Comparison of ENCODE assay signal across 9 cellular contexts in the genomic region with DNA sequence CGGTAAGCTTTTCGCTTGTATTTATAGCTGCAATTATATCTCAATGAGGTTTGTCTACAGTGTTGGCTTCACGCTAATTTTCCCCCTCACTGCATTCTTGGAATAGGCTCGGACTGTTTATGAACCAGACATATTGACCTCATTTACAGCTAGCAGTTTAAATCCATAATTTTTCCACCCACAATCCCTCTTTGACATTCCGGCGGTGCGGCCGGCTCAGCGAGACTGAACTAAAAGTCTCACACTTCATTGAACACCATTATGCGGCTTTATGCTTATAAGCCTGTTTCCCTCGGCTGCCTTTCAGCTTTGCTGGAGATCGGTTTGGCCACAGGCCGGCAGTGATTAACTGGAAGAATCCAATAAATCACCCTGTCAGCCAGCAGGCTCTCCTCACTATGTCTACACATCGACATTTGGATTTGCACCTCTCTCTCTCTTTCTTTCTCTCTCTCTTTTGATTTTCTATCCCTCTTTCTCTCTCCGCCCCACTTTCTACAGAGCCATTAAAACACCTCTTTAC.
DNase-seq lines count a peak whose midpoint lies in the region; ATAC-seq, FAIRE-seq and TF ChIP-seq lines count a peak whose summit lies in the region.
"Had no signal": no experiment of that assay in that cellular context is flagged by ENCODE, and none has a peak within 500 bp of the region (broad histone marks: within the 10 kb centered on the region; RNA-seq: fewer than 3 reads in every experiment).

No MANE protein-coding gene starts in this region.

- intact Hi-C loops in kidney (cut with DNase I), result no loop called here
- intact Hi-C loops in activated CD4-positive, alpha-beta T cell treated with anti-CD3 and anti-CD28 coated beads, Interleukin-2, amount 10 ng/mL, durations not matched to agents 24 days and 14 days (cut with micrococcal nuclease), result no loop called here

- H3K9me3 Mint-ChIP-seq in activated CD4-positive, alpha-beta T cell treated with anti-CD3 and anti-CD28 coated beads, Interleukin-2, amount 10 ng/mL, durations not matched to agents 24 days and 14 days, result no peaks in the 10 kb centered on the region
- peaks cover 4% of the 10 kb centered on the region for H3K9me3 Mint-ChIP-seq in activated T-helper 17 cell treated with anti-CD3 and anti-CD28 coated beads, Interleukin-2, amount 50 U/mL, for 72 hours
- H3K9me3 Mint-ChIP-seq: activated T-helper 2 cell treated with anti-CD3 and anti-CD28 coated beads, Interferon-gamma antibody, Interleukin-2, Interleukin-4, amounts not matched to agents 10 μg/mL and 5 μg/mL and 100 μg/mL, durations not matched to agents 14 hours and 24 hours and 36 hours had no signal

- no peak overlapping the region for H3K27ac ChIP-seq in RWPE1
- no peak overlapping the region for H3K27ac ChIP-seq in kidney (ENCODE audit: low read depth in 2 of 2, low read length in 2 of 2)
- H3K27ac ChIP-seq: lower lobe of right lung had no signal

- CTCF ChIA-PET in RWPE1 (lab: Yijun Ruan, JAX), result no interaction called here

- ATAC-seq in activated T-helper 17 cell treated with anti-CD3 and anti-CD28 coated beads, Interleukin-2, amount 50 U/mL, for 72 hours (replicated peaks), result no peak
- ATAC-seq in HG03354 (IDR thresholded peaks at IDR 0.05; ENCODE audit: poor library complexity, severe bottlenecking, unreplicated experiment), result no peak

- peaks cover 0 to 6% of the 10 kb centered on the region in 2 donors for H3K4me1 ChIP-seq in kidney (ENCODE audit: control insufficient read depth in 1 of 2, insufficient read depth in 1 of 2, low read depth in 1 of 2, low read length in 2 of 2)

- no peaks in the 10 kb centered on the region for H3K4me1 Mint-ChIP-seq in activated CD4-positive, alpha-beta T cell treated with anti-CD3 and anti-CD28 coated beads, Interleukin-2, amount 10 ng/mL, durations not matched to agents 24 days and 14 days
- no peaks in the 10 kb centered on the region for H3K4me1 Mint-ChIP-seq in activated T-helper 17 cell treated with anti-CD3 and anti-CD28 coated beads, Interleukin-2, amount 50 U/mL, for 72 hours

- no peak overlapping the region for H3K9ac ChIP-seq in kidney (ENCODE audit: low read length in 2 of 2)

- no peaks in the 10 kb centered on the region for H3K36me3 Mint-ChIP-seq in activated CD4-positive, alpha-beta T cell treated with anti-CD3 and anti-CD28 coated beads, Interleukin-2, amount 10 ng/mL, durations not matched to agents 24 days and 14 days (ENCODE audit: low read depth)
- no peaks in the 10 kb centered on the region for H3K36me3 Mint-ChIP-seq in activated T-helper 17 cell treated with anti-CD3 and anti-CD28 coated beads, Interleukin-2, amount 50 U/mL, for 72 hours (ENCODE audit: low read depth)

- DNase-seq in M059J (ENCODE audit: low read depth) (peak; percentile 99), RWPE1 (ENCODE audit: low spot score) (peak; percentile 42), kidney (peak; percentile 74), urothelium cell line (ENCODE audit: low spot score) (peak; percentile 48)
- DNase-seq in activated CD4-positive, alpha-beta T cell treated with anti-CD3 and anti-CD28 coated beads, Interleukin-2, amount 10 ng/mL, durations not matched to agents 24 days and 14 days, result no peak

- POLR2A ChIA-PET in RWPE1 (lab: Yijun Ruan, JAX; ENCODE audit: low non-redundant PET), result no interaction called here

- no peak for TF ChIP-seq CTCF in RWPE1 (conservative IDR thresholded peaks at IDR 0.05; ENCODE audit: low read depth)
- no peak for TF ChIP-seq CTCF in kidney (IDR thresholded peaks at IDR 0.05; ENCODE audit: borderline replicate concordance, extremely low read depth, insufficient read depth)

- no peak overlapping the region for H3K4me3 Mint-ChIP-seq in activated CD4-positive, alpha-beta T cell treated with anti-CD3 and anti-CD28 coated beads, Interleukin-2, amount 10 ng/mL, durations not matched to agents 24 days and 14 days
- H3K4me3 Mint-ChIP-seq in activated T-helper 17 cell treated with anti-CD3 and anti-CD28 coated beads, Interleukin-2, amount 50 U/mL, for 72 hours, result no peak overlapping the region

- no peaks in the 10 kb centered on the region for H3K27me3 Mint-ChIP-seq in activated CD4-positive, alpha-beta T cell treated with anti-CD3 and anti-CD28 coated beads, Interleukin-2, amount 10 ng/mL, durations not matched to agents 24 days and 14 days
- H3K27me3 Mint-ChIP-seq in activated T-helper 17 cell treated with anti-CD3 and anti-CD28 coated beads, Interleukin-2, amount 50 U/mL, for 72 hours, result peaks cover 13% of the 10 kb centered on the region

- no peak overlapping the region for H3K27ac Mint-ChIP-seq in activated CD4-positive, alpha-beta T cell treated with anti-CD3 and anti-CD28 coated beads, Interleukin-2, amount 10 ng/mL, durations not matched to agents 24 days and 14 days
- no peak overlapping the region for H3K27ac Mint-ChIP-seq in activated T-helper 17 cell treated with anti-CD3 and anti-CD28 coated beads, Interleukin-2, amount 50 U/mL, for 72 hours
- H3K27ac Mint-ChIP-seq: activated T-helper 2 cell treated with anti-CD3 and anti-CD28 coated beads, Interferon-gamma antibody, Interleukin-2, Interleukin-4, amounts not matched to agents 10 μg/mL and 5 μg/mL and 100 μg/mL, durations not matched to agents 14 hours and 24 hours and 36 hours had no signal

- H3K9me3 ChIP-seq in kidney (ENCODE audit: control insufficient read depth in 1 of 2, low read length in 2 of 2), result no peaks in the 10 kb centered on the region
- H3K9me3 ChIP-seq: lower lobe of right lung had no signal

- H3K4me3 ChIP-seq in kidney (ENCODE audit: low read length in 2 of 2), result peak overlapping the region; percentile 19 to 36
- H3K4me3 ChIP-seq: lower lobe of right lung had no signal

- no peaks in the 10 kb centered on the region for H3K36me3 ChIP-seq in kidney (ENCODE audit: control insufficient read depth in 1 of 2, insufficient read depth in 2 of 2, low read length in 2 of 2)
- H3K36me3 ChIP-seq: lower lobe of right lung had no signal

- FAIRE-seq in kidney (lab: Jason Lieb, UNC) (no peak), urothelium cell line (lab: Jason Lieb, UNC) (no peak)
